19 cellular contexts compared by ENCODE assay signal in the genomic region with DNA sequence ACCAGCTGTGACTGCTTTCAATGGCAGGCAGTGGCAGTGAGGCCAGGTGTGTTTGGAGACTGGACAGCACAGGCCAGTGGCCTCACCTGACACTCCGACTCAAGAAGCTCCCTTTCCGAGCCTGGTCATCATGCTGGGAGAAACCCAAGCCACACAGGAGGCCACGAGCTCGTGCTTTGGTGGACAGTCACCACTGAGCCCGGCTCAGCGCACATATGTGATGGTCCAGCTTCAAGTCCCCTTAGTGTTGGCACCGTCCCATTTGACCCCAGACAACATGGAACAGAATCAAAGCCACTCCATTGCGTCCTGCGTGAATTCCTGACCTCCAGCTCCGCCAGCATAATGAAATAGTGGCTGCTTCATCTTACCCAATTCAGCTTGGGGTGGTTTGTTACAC.
"Had no signal": no experiment of that assay in that cellular context is flagged by ENCODE, and none has a peak within 500 bp of the region (broad histone marks: within the 10 kb centered on the region; RNA-seq: fewer than 3 reads in every experiment).

No MANE protein-coding gene starts in this region.

- H3K4me1 Mint-ChIP-seq: naive thymus-derived CD8-positive, alpha-beta T cell; neural crest cell; stimulated activated memory B cell treated with anti-CD40 and anti-IgM and Interleukin-4, amounts not matched to agents 10 μg/mL and 1 μg/mL and 100 μg/mL, for 72 hours had no signal

- H3K36me3 ChIP-seq: pancreas, prostate gland, right lobe of liver, tibial artery, upper lobe of left lung, vagina had no signal

- H3K9me3 ChIP-seq: mucosa of descending colon, pancreas, prostate gland, right lobe of liver, tibial artery, upper lobe of left lung, vagina had no signal

- DNase-seq: effector CD8-positive, alpha-beta T cell; foreskin melanocyte; hippocampal formation; mammary epithelial cell; mucosa of descending colon; naive thymus-derived CD8-positive, alpha-beta T cell; nucleus accumbens; pancreas; right lobe of liver; stimulated activated CD4-positive, alpha-beta T cell treated with anti-CD3 and anti-CD28 coated beads, Interleukin-4, amount 100 ng/mL, for 1 hour; stimulated activated CD8-positive, alpha-beta memory T cell treated with anti-CD3 and anti-CD28 coated beads, Interleukin-4, amount 100 ng/mL, for 48 hours had no signal

- H3K4me1 ChIP-seq: pancreas, prostate gland had no signal

- H3K27ac ChIP-seq: coronary artery, pancreas, prostate gland, right lobe of liver, tibial artery, upper lobe of left lung, vagina had no signal

- H3K27me3 ChIP-seq: pancreas, right lobe of liver, upper lobe of left lung, vagina had no signal

- H3K9me3 Mint-ChIP-seq: naive thymus-derived CD8-positive, alpha-beta T cell; neural crest cell; stimulated activated memory B cell treated with anti-CD40 and anti-IgM and Interleukin-4, amounts not matched to agents 10 μg/mL and 1 μg/mL and 100 μg/mL, for 72 hours; stimulated activated naive CD8-positive, alpha-beta T cell treated with anti-CD3 and anti-CD28 coated beads, Interleukin-15, Interleukin-2, amounts not matched to agents 100 ng/mL and 50 ng/mL, for 24 hours had no signal

- H3K4me3 Mint-ChIP-seq: naive thymus-derived CD8-positive, alpha-beta T cell; neural crest cell; stimulated activated memory B cell treated with anti-CD40 and anti-IgM and Interleukin-4, amounts not matched to agents 10 μg/mL and 1 μg/mL and 100 μg/mL, for 72 hours; stimulated activated naive CD8-positive, alpha-beta T cell treated with anti-CD3 and anti-CD28 coated beads, Interleukin-15, Interleukin-2, amounts not matched to agents 100 ng/mL and 50 ng/mL, for 24 hours had no signal

- H3K27ac Mint-ChIP-seq: stimulated activated memory B cell treated with anti-CD40 and anti-IgM and Interleukin-4, amounts not matched to agents 10 μg/mL and 1 μg/mL and 100 μg/mL, for 72 hours; stimulated activated naive CD8-positive, alpha-beta T cell treated with anti-CD3 and anti-CD28 coated beads, Interleukin-15, Interleukin-2, amounts not matched to agents 100 ng/mL and 50 ng/mL, for 24 hours had no signal

- H3K4me3 ChIP-seq: coronary artery, mucosa of descending colon, pancreas, prostate gland, right lobe of liver, tibial artery, upper lobe of left lung, vagina had no signal

- H3K36me3 Mint-ChIP-seq: naive thymus-derived CD8-positive, alpha-beta T cell; stimulated activated memory B cell treated with anti-CD40 and anti-IgM and Interleukin-4, amounts not matched to agents 10 μg/mL and 1 μg/mL and 100 μg/mL, for 72 hours had no signal
